In the genomic region with DNA sequence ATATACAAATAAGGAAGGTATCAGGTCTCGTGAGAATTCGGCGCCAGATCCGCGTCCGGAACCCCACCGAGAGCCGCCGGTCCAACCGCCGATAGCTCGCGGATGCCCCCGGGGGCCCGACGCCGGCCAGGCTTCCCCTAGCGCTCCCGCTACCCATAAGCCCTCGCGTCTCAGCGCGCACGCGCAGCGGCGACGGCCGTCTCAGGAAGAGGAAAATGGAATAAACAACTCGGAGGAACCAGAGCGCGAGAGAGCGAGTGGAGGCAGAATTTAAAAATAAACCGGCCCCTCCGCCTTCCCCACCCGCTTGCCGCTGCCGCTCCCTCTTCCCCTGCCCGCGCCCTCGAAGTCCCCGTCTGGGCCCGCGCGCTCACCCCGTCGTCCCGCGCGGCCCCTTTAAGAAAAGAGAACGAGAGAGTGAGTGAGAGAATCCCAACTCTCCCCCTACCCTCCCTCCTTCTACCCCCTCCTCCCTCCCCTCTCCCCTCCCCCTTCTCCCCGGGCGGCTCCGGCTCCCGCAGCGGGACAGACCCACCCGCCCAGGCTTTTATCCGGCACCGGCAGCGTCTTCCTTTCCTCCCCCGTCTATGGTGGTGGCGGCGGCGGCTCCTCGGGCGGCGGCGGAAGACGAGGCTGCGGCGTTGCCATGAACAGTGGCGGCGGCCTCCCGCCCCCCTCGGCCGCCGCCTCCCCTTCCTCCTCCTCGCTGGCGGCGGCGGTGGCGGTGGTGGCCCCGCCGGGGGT, we compare ENCODE assay signal across 8 cellular contexts. TPM values are rescaled to one million over a fixed set of nuclear protein-coding genes. Genes with fewer than 3 reads are reported as not detected.
DNase-seq lines count a peak whose midpoint lies in the region; ATAC-seq and TF ChIP-seq lines count a peak whose summit lies in the region.

A gene with protein sequence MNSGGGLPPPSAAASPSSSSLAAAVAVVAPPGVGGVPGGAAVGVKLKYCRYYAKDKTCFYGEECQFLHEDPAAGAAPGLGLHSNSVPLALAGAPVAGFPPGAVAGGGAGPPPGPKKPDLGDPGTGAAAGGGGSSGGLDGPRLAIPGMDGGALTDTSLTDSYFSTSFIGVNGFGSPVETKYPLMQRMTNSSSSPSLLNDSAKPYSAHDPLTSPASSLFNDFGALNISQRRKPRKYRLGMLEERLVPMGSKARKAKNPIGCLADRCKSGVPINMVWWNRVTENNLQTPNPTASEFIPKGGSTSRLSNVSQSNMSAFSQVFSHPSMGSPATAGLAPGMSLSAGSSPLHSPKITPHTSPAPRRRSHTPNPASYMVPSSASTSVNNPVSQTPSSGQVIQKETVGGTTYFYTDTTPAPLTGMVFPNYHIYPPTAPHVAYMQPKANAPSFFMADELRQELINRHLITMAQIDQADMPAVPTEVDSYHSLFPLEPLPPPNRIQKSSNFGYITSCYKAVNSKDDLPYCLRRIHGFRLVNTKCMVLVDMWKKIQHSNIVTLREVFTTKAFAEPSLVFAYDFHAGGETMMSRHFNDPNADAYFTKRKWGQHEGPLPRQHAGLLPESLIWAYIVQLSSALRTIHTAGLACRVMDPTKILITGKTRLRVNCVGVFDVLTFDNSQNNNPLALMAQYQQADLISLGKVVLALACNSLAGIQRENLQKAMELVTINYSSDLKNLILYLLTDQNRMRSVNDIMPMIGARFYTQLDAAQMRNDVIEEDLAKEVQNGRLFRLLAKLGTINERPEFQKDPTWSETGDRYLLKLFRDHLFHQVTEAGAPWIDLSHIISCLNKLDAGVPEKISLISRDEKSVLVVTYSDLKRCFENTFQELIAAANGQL (plus strand): TSS at position 534 of the 744 bp plus-strand sequence. CDS start 113 bp downstream, at position 647.

- peaks cover 34% of the 10 kb centered on the region for H3K4me1 Mint-ChIP-seq in chondrocyte (ENCODE audit: low read depth)

- TF ChIP-seq CTCF in AG09309 (IDR thresholded peaks at IDR 0.05; ENCODE audit: control insufficient read depth, insufficient read depth, low read depth, low read length, missing control alignments) (no peak), chondrocyte (IDR thresholded peaks at IDR 0.05) (peak; percentile 41)

- H3K9me3 Mint-ChIP-seq in chondrocyte (ENCODE audit: low read depth) = no peaks in the 10 kb centered on the region

- H3K27me3 Mint-ChIP-seq in chondrocyte (ENCODE audit: low read depth) = no peaks in the 10 kb centered on the region

- H3K27ac Mint-ChIP-seq in chondrocyte (ENCODE audit: unreplicated experiment) = peak within 1 kb of the TSS; percentile 99

- H3K4me3 Mint-ChIP-seq in chondrocyte (ENCODE audit: unreplicated experiment) = peak within 1 kb of the TSS; percentile 80

- ATAC-seq in GM18907 (IDR thresholded peaks at IDR 0.05; ENCODE audit: unreplicated experiment) (peak; percentile 67), HG03159 (IDR thresholded peaks at IDR 0.05; ENCODE audit: unreplicated experiment) (peak; percentile 62)

- H3K36me3 Mint-ChIP-seq in chondrocyte (ENCODE audit: low read depth) = no peaks in the 10 kb centered on the region

- peak within 1 kb of the TSS; percentile 58 for H3K4me3 ChIP-seq in AG09309 (ENCODE audit: control insufficient read depth, low read depth, low read length)

- DNase-seq in AG09309 (ENCODE audit: low read depth) = peak; percentile 52
- peak; percentile 48 for DNase-seq in NCI-H510A (lab: John Stamatoyannopoulos, UW)
- peak; percentile 80 to 87 for DNase-seq in activated CD4-positive, alpha-beta T cell treated with anti-CD3 and anti-CD28 coated beads for 24 hours (ENCODE audit: low read depth in 2 of 2)
- peak; percentile 97 for DNase-seq in chondrocyte (ENCODE audit: low spot score)
- peak; percentile 68 for DNase-seq in kidney glomerular epithelial cell (lab: John Stamatoyannopoulos, UW)
- peak; percentile 77 to 80 for DNase-seq in stimulated activated CD4-positive, alpha-beta T cell treated with anti-CD3 and anti-CD28 coated beads, Interleukin-1b, Interleukin-23, amount 100 ng/mL, for 1 hour (ENCODE audit: low read depth in 2 of 2)

RNA-seq across cellular contexts. Expression of the gene that starts here (rescaled TPM):
- total RNA-seq in chondrocyte = 18.1 to 19.0 TPM (median 18.7 TPM) in 3 replicates

Comparison
In these comparisons a context has a peak if more than half of its experiments do, and no peak if none do; other contexts are left out.
1. Peak in every context shown above with its lines: DNase-seq, ATAC-seq and H3K4me3 ChIP-seq.